In genomic region chr12:124380793-124381453, GRCh38 we compare ENCODE assay signal across 10 cellular contexts.
DNase-seq lines count a peak whose midpoint lies in the region; ATAC-seq and TF ChIP-seq lines count a peak whose summit lies in the region.
"Had no signal": no experiment of that assay in that cellular context is flagged by ENCODE, and none has a peak within 500 bp of the region (broad histone marks: within the 10 kb centered on the region; RNA-seq: fewer than 3 reads in every experiment).

No MANE protein-coding gene starts in this region.

- no peaks in the 10 kb centered on the region for H3K79me2 ChIP-seq in GM23338 (replicated peaks; ENCODE audit: insufficient read depth)

- ATAC-seq in GM23338 (no peak), GM21737 (IDR thresholded peaks at IDR 0.05; ENCODE audit: unreplicated experiment) (no peak)

- no peak overlapping the region for H3K4me2 ChIP-seq in GM23338

- H4K20me1 ChIP-seq in GM23338 (replicated peaks; ENCODE audit: insufficient read depth) = peaks cover 14% of the 10 kb centered on the region

- H3K27ac ChIP-seq in 22Rv1 (peak overlapping the region; percentile 79), neutrophil (peak overlapping the region; percentile 70), GM23338 (ENCODE audit: low read depth) (no peak overlapping the region)

- no peak for TF ChIP-seq POLR2A in NB4 (IDR thresholded peaks at IDR 0.05; ENCODE audit: extremely low read depth, insufficient read length)

- H3K27ac Mint-ChIP-seq in dendritic cell treated with granulocyte-macrophage colony-stimulating factor and Interleukin-4, amounts not matched to agents 40 ng/mL and 50 ng/mL, for 4 days = peak overlapping the region; percentile 75
- no peak overlapping the region for H3K27ac Mint-ChIP-seq in GM23338
- H3K27ac Mint-ChIP-seq: activated CD4-positive, alpha-beta memory T cell treated with anti-CD3 and anti-CD28 coated beads, Interleukin-2, amount 10 ng/mL, durations not matched to agents 7 days and 5 days had no signal

- H3K27me3 ChIP-seq in neutrophil = no peaks in the 10 kb centered on the region
- no peaks in the 10 kb centered on the region for H3K27me3 ChIP-seq in GM23338 (ENCODE audit: insufficient read depth)

- TF ChIP-seq CTCF in 22Rv1 (IDR thresholded peaks at IDR 0.05) (no peak), NB4 (IDR thresholded peaks at IDR 0.05; ENCODE audit: low read depth, low read length) (no peak), neutrophil (IDR thresholded peaks at IDR 0.05) (no peak), GM23338 (conservative IDR thresholded peaks at IDR 0.05; ENCODE audit: low read depth in 2 of 2) (no peak)

- peaks cover 37% of the 10 kb centered on the region for H3K36me3 ChIP-seq in neutrophil
- H3K36me3 ChIP-seq in GM23338 (ENCODE audit: insufficient read depth) = peaks cover 8% of the 10 kb centered on the region; the same call in 1 of the 2 replicates

- no peaks in the 10 kb centered on the region for H3K27me3 Mint-ChIP-seq in dendritic cell treated with granulocyte-macrophage colony-stimulating factor and Interleukin-4, amounts not matched to agents 40 ng/mL and 50 ng/mL, for 4 days
- H3K27me3 Mint-ChIP-seq in GM23338 (ENCODE audit: insufficient read depth, low read depth, poor library complexity) = peaks cover 10% of the 10 kb centered on the region
- H3K27me3 Mint-ChIP-seq: activated CD4-positive, alpha-beta memory T cell treated with anti-CD3 and anti-CD28 coated beads, Interleukin-2, amount 10 ng/mL, durations not matched to agents 7 days and 5 days had no signal

- peak; percentile 44 for DNase-seq in NB4 (ENCODE audit: low read depth)
- no peak for DNase-seq in cortex of kidney (lab: John Stamatoyannopoulos, UW)
- no peak for DNase-seq in GM23338 (ENCODE audit: low spot score)
- DNase-seq in NCI-H510A treated with DMSO at 0.1 percent for 48 hours (lab: John Stamatoyannopoulos, UW) = no peak
- DNase-seq: activated CD4-positive, alpha-beta memory T cell treated with anti-CD3 and anti-CD28 coated beads, Interleukin-2, amount 10 ng/mL, durations not matched to agents 7 days and 5 days; COR-L47 had no signal

- no peak overlapping the region for H3K4me3 ChIP-seq in NB4 (ENCODE audit: low read depth, low read length)
- H3K4me3 ChIP-seq in neutrophil (ENCODE audit: low read depth in 1 of 2, low read length in 1 of 2) = peak overlapping the region; percentile 48 to 54
- no peak overlapping the region for H3K4me3 ChIP-seq in GM23338

- H2AFZ ChIP-seq in GM23338 = no peak overlapping the region

- peaks cover 33 to 36% of the 10 kb centered on the region in 2 experiments for H3K4me1 ChIP-seq in neutrophil (ENCODE audit: control insufficient read depth in 1 of 2, insufficient read depth in 1 of 2, low read depth in 1 of 2, low read length in 1 of 2)
- H3K4me1 ChIP-seq in GM23338 (ENCODE audit: insufficient read depth) = no peaks in the 10 kb centered on the region

- peaks cover 80% of the 10 kb centered on the region for H3K4me1 Mint-ChIP-seq in dendritic cell treated with granulocyte-macrophage colony-stimulating factor and Interleukin-4, amounts not matched to agents 40 ng/mL and 50 ng/mL, for 4 days (ENCODE audit: low read depth)
- no peaks in the 10 kb centered on the region; the same call in 2 of the 3 replicates for H3K4me1 Mint-ChIP-seq in GM23338
- H3K4me1 Mint-ChIP-seq: activated CD4-positive, alpha-beta memory T cell treated with anti-CD3 and anti-CD28 coated beads, Interleukin-2, amount 10 ng/mL, durations not matched to agents 7 days and 5 days had no signal

- H3K9me3 Mint-ChIP-seq in dendritic cell treated with granulocyte-macrophage colony-stimulating factor and Interleukin-4, amounts not matched to agents 40 ng/mL and 50 ng/mL, for 4 days = no peaks in the 10 kb centered on the region
- no peaks in the 10 kb centered on the region for H3K9me3 Mint-ChIP-seq in GM23338
- H3K9me3 Mint-ChIP-seq: activated CD4-positive, alpha-beta memory T cell treated with anti-CD3 and anti-CD28 coated beads, Interleukin-2, amount 10 ng/mL, durations not matched to agents 7 days and 5 days had no signal

- H3K9me3 ChIP-seq in neutrophil = no peaks in the 10 kb centered on the region

- H3K9me2 ChIP-seq in GM23338 (ENCODE audit: insufficient read depth) = no peaks in the 10 kb centered on the region

- intact Hi-C loops in dendritic cell treated with granulocyte-macrophage colony-stimulating factor and Interleukin-4, amounts not matched to agents 40 ng/mL and 50 ng/mL, for 4 days (cut with micrococcal nuclease) = loop anchor here (5.0 kb wide), 1 partner anchor 391 kb away; no protein-coding TSS in a partner anchor

- peaks cover 100% of the 10 kb centered on the region for H3K36me3 Mint-ChIP-seq in dendritic cell treated with granulocyte-macrophage colony-stimulating factor and Interleukin-4, amounts not matched to agents 40 ng/mL and 50 ng/mL, for 4 days (ENCODE audit: low read depth)
- peaks cover 29% of the 10 kb centered on the region for H3K36me3 Mint-ChIP-seq in GM23338 (ENCODE audit: low read depth)

- peak overlapping the region; percentile 27 for H3K4me3 Mint-ChIP-seq in dendritic cell treated with granulocyte-macrophage colony-stimulating factor and Interleukin-4, amounts not matched to agents 40 ng/mL and 50 ng/mL, for 4 days
- H3K4me3 Mint-ChIP-seq in GM23338 = no peak overlapping the region
- H3K4me3 Mint-ChIP-seq: activated CD4-positive, alpha-beta memory T cell treated with anti-CD3 and anti-CD28 coated beads, Interleukin-2, amount 10 ng/mL, durations not matched to agents 7 days and 5 days had no signal

- no peaks in the 10 kb centered on the region for H3F3A ChIP-seq in GM23338 (replicated peaks; ENCODE audit: low read depth)

TF ChIP-seq in GM23338, 12 proteins besides CTCF, POLR2A, EP300 and RAD21 (continues in another document):
- TF ChIP-seq ZNF331 (CRISPR knock-in tag; IDR thresholded peaks at IDR 0.05; ENCODE audit: low read depth) = no peak
- no peak for TF ChIP-seq NANOG (IDR thresholded peaks at IDR 0.05; ENCODE audit: borderline replicate concordance)
- no peak for TF ChIP-seq ETS1 (IDR thresholded peaks at IDR 0.05)

Comparison
In these comparisons a context has a peak if more than half of its experiments do, and no peak if none do; other contexts are left out.
1. H3K4me3 ChIP-seq: peak in neutrophil (2 of 2); none in NB4 (single experiment) and GM23338 (single experiment).